ENCODE assay signal across 29 cellular contexts in genomic region chr6:20458051-20458894, GRCh38. TPM values are rescaled to one million over a fixed set of nuclear protein-coding genes. Genes with fewer than 3 reads are reported as not detected.
DNase-seq lines count a peak whose midpoint lies in the region; ATAC-seq, FAIRE-seq and TF ChIP-seq lines count a peak whose summit lies in the region.
"Had no signal": no experiment of that assay in that cellular context is flagged by ENCODE, and none has a peak within 500 bp of the region (broad histone marks: within the 10 kb centered on the region; RNA-seq: fewer than 3 reads in every experiment).

No MANE protein-coding gene starts in this region.

- peak overlapping the region; percentile 89 for H3K27ac ChIP-seq in K562 (ENCODE audit: extremely low read depth, low read depth, low read length)
- H3K27ac ChIP-seq in naive thymus-derived CD4-positive, alpha-beta T cell (ENCODE audit: low read depth, low read length) = no peak overlapping the region
- no peak overlapping the region for H3K27ac ChIP-seq in tibial artery
- H3K27ac ChIP-seq: SK-N-MC, thyroid gland, WERI-Rb-1 had no signal

- ATAC-seq in K562 = peak; percentile 89
- ATAC-seq in naive thymus-derived CD4-positive, alpha-beta T cell = peak; percentile 37
- ATAC-seq in HG03025 (IDR thresholded peaks at IDR 0.05; ENCODE audit: low FRiP score, unreplicated experiment) = no peak
- ATAC-seq: activated T-cell treated with anti-CD3 and anti-CD28 coated beads, Interleukin-2, amount 50 U/mL, for 4 hours; left lobe of liver; naive thymus-derived CD8-positive, alpha-beta T cell; stimulated activated naive CD8-positive, alpha-beta T cell treated with anti-CD3 and anti-CD28 coated beads, Interleukin-15, Interleukin-2, amounts not matched to agents 100 U/mL and 50 U/mL, for 24 hours had no signal

- H3K9me3 Mint-ChIP-seq in naive thymus-derived CD4-positive, alpha-beta T cell = peaks cover 0 to 2% (median 0%) of the 10 kb centered on the region in 11 donors
- H3K9me3 Mint-ChIP-seq: activated CD4-positive, alpha-beta T cell treated with anti-CD3 and anti-CD28 coated beads, Interleukin-2, amount 10 ng/mL, durations not matched to agents 24 days and 14 days; activated T-cell treated with anti-CD3 and anti-CD28 coated beads, Interleukin-2, amount 50 U/mL, for 4 hours; naive thymus-derived CD8-positive, alpha-beta T cell had no signal

- peaks cover 98% of the 10 kb centered on the region for H3K79me2 ChIP-seq in K562 (ENCODE audit: control insufficient read depth, insufficient read depth, low read length)

- in situ Hi-C loops in K562 (cut with MboI) (no loop called here), GM13976 (cut with MboI; ENCODE audit: low sequenced_read_pairs, unreplicated experiment) (no loop called here)

- FAIRE-seq in K562 (lab: Jason Lieb, UNC) = peak; percentile 95
- FAIRE-seq: endometrium, G401.6, GM18507 had no signal

- 0 out of 2 replicates have a peak overlapping the region, but pooled peaks have one; percentile 3 for H2AFZ ChIP-seq in K562 (ENCODE audit: low read depth, low read length)

- peak overlapping the region in 1 of 9 donors; percentile 46 for H3K27ac Mint-ChIP-seq in naive thymus-derived CD4-positive, alpha-beta T cell
- H3K27ac Mint-ChIP-seq: activated CD4-positive, alpha-beta T cell treated with anti-CD3 and anti-CD28 coated beads, Interleukin-2, amount 10 ng/mL, durations not matched to agents 24 days and 14 days had no signal

- H3K4me1 ChIP-seq in K562 (replicated peaks in 1 of 2; ENCODE audit: control insufficient read depth in 2 of 2, insufficient read depth in 2 of 2, low read length in 2 of 2) (peaks cover 34 to 68% of the 10 kb centered on the region in 2 experiments), tibial artery (peaks cover 0 to 10% (median 8%) of the 10 kb centered on the region in 4 donors)
- no peaks in the 10 kb centered on the region for H3K4me1 ChIP-seq in naive thymus-derived CD4-positive, alpha-beta T cell (ENCODE audit: control insufficient read depth in 2 of 2, insufficient read depth in 2 of 2, low read length in 2 of 2)
- H3K4me1 ChIP-seq: BE2C had no signal

- H3K36me3 Mint-ChIP-seq in naive thymus-derived CD4-positive, alpha-beta T cell = peaks cover 4 to 33% (median 25%) of the 10 kb centered on the region in 5 donors

- TF ChIP-seq POLR2A in K562 (conservative IDR thresholded peaks at IDR 0.05) = no peak

- no peaks in the 10 kb centered on the region for H3K9me1 ChIP-seq in K562 (ENCODE audit: control insufficient read depth, insufficient read depth, low read length)

- peaks cover 65% of the 10 kb centered on the region for H3K36me3 ChIP-seq in K562 (ENCODE audit: control insufficient read depth, insufficient read depth, low read length)
- H3K36me3 ChIP-seq in naive thymus-derived CD4-positive, alpha-beta T cell (ENCODE audit: control insufficient read depth in 2 of 3, insufficient read depth in 3 of 3, low read length in 3 of 3) = no peaks in the 10 kb centered on the region
- no peaks in the 10 kb centered on the region for H3K36me3 ChIP-seq in tibial artery
- H3K36me3 ChIP-seq: thyroid gland had no signal

- peaks cover 8 to 31% (median 20%) of the 10 kb centered on the region in 7 donors for H3K4me1 Mint-ChIP-seq in naive thymus-derived CD4-positive, alpha-beta T cell

- peak; percentile 98 for TF ChIP-seq EP300 in K562 (IDR thresholded peaks at IDR 0.05; ENCODE audit: low read length)

- H3K4me2 ChIP-seq in K562 (ENCODE audit: insufficient read depth, low read length) = peak overlapping the region; percentile 64

- H3K27me3 Mint-ChIP-seq in naive thymus-derived CD4-positive, alpha-beta T cell = no peaks in the 10 kb centered on the region
- H3K27me3 Mint-ChIP-seq: activated CD4-positive, alpha-beta T cell treated with anti-CD3 and anti-CD28 coated beads, Interleukin-2, amount 10 ng/mL, durations not matched to agents 24 days and 14 days; naive thymus-derived CD8-positive, alpha-beta T cell had no signal

- TF ChIP-seq RAD21 in K562 (CRISPR knock-in tag; conservative IDR thresholded peaks at IDR 0.05 in 1 of 2, IDR thresholded peaks at IDR 0.05 in 1 of 2) = peak in 1 of 2 experiments; percentile 9; a peak in 2 of 4 replicates

- 0 out of 2 replicates have a peak, but pooled peaks cover 6% of the 10 kb centered on the region for H4K20me1 ChIP-seq in K562 (replicated peaks; ENCODE audit: control insufficient read depth, insufficient read depth, low read length)

- no peak overlapping the region for H3K4me3 Mint-ChIP-seq in naive thymus-derived CD4-positive, alpha-beta T cell
- H3K4me3 Mint-ChIP-seq: activated CD4-positive, alpha-beta T cell treated with anti-CD3 and anti-CD28 coated beads, Interleukin-2, amount 10 ng/mL, durations not matched to agents 24 days and 14 days; activated T-cell treated with anti-CD3 and anti-CD28 coated beads, Interleukin-2, amount 50 U/mL, for 4 hours; naive thymus-derived CD8-positive, alpha-beta T cell had no signal

- intact Hi-C loops in K562 (cut with micrococcal nuclease) (loop anchor here (2.0 kb wide), 2 partner anchors 53 to 71 kb away; no protein-coding TSS in a partner anchor), tibial artery (cut with DNase I; ENCODE audit: low total_unique reads) (no loop called here)
- intact Hi-C loops in naive thymus-derived CD4-positive, alpha-beta T cell (cut with micrococcal nuclease) = no loop called here

- H3K9ac ChIP-seq in K562 (ENCODE audit: insufficient read depth in 1 of 2, low read depth in 2 of 2, low read length in 2 of 2) = peak overlapping the region in 1 of 2 experiments; percentile 49; a peak in 3 of 4 replicates

- WGBS in K562 (ENCODE audit: insufficient coverage, low coverage, missing lambda C conversion rate) = under 1% methylated on average over 8 of the region's 8 CpGs

- H3K27me3 ChIP-seq in K562 (ENCODE audit: control insufficient read depth in 2 of 2, insufficient read depth in 2 of 2, low read length in 2 of 2) (no peaks in the 10 kb centered on the region), tibial artery (no peaks in the 10 kb centered on the region)
- no peaks in the 10 kb centered on the region for H3K27me3 ChIP-seq in naive thymus-derived CD4-positive, alpha-beta T cell (ENCODE audit: control insufficient read depth in 2 of 2, insufficient read depth in 2 of 2, low read length in 2 of 2)
- H3K27me3 ChIP-seq: BE2C, thyroid gland had no signal

- no TSS peak for BruUV-seq in K562 (replicated peaks; lab: Mats Ljungman, UMichigan)

- H3K4me3 ChIP-seq in K562 (peak overlapping the region; percentile 3; the same call in 1 of the 2 replicates), tibial artery (no peak overlapping the region)
- H3K4me3 ChIP-seq in naive thymus-derived CD4-positive, alpha-beta T cell (ENCODE audit: low read length) = no peak overlapping the region
- H3K4me3 ChIP-seq: SK-N-MC, thyroid gland had no signal

- CTCF ChIA-PET in K562 (lab: Yijun Ruan, JAX; ENCODE audit: low intra/inter-chr PET ratio) = no interaction called here
- CTCF ChIA-PET in naive thymus-derived CD4-positive, alpha-beta T cell (lab: Charles Lee) = interaction anchor here (2.7 kb wide), 1 partner anchor 53 kb away, joined by 8 read pairs; no protein-coding TSS in a partner anchor

- DNase-seq in GDM1 (lab: John Stamatoyannopoulos, UW) = peak; percentile 43
- DNase-seq in OCI-M2 (lab: John Stamatoyannopoulos, UW; ENCODE audit: unreplicated experiment) = peak; percentile 70
- DNase-seq in K562 (ENCODE audit: extremely low read depth in 1 of 4, low spot score in 3 of 4) = peak; percentile 53 to 93 (median 70)
- no peak for DNase-seq in naive thymus-derived CD4-positive, alpha-beta T cell
- no peak for DNase-seq in GM13976 (ENCODE audit: low spot score)
- no peak for DNase-seq in tibial artery
- DNase-seq: ACHN; activated CD4-positive, alpha-beta T cell treated with anti-CD3 and anti-CD28 coated beads, Interleukin-2, amount 10 ng/mL, durations not matched to agents 24 days and 14 days; activated naive CD4-positive, alpha-beta T cell treated with Interleukin-2 at 50 U/mL for 16 hours; activated T-cell treated with anti-CD3 and anti-CD28 coated beads, Interleukin-2, amount 50 U/mL, for 4 hours; amygdala; BE2C; dermis blood vessel endothelial cell; Kasumi-1; midbrain; naive thymus-derived CD8-positive, alpha-beta T cell; NCI-H1694; NCI-H446 treated with DMSO at 0.1 percent for 48 hours; occipital lobe; stimulated activated naive CD8-positive, alpha-beta T cell treated with anti-CD3 and anti-CD28 coated beads, Interleukin-15, Interleukin-2, amounts not matched to agents 100 U/mL and 50 U/mL, for 24 hours; T-helper 2 cell; thyroid gland; WERI-Rb-1 had no signal

- H3K9me3 ChIP-seq in K562 (replicated peaks; ENCODE audit: control insufficient read depth, insufficient read depth, low read depth, low read length) (no peaks in the 10 kb centered on the region), tibial artery (no peaks in the 10 kb centered on the region)
- no peaks in the 10 kb centered on the region for H3K9me3 ChIP-seq in naive thymus-derived CD4-positive, alpha-beta T cell (ENCODE audit: control insufficient read depth in 2 of 3, low read length in 3 of 3)
- H3K9me3 ChIP-seq: BE2C, thyroid gland had no signal

- POLR2A ChIA-PET in K562 (lab: Yijun Ruan, JAX) = interaction anchor here (0.6 to 2.5 kb wide), 10 partner anchors 11 to 284 kb away, joined by 3 to 19 read pairs (median 4); no protein-coding TSS in a partner anchor
- POLR2A ChIA-PET in naive thymus-derived CD4-positive, alpha-beta T cell (lab: Charles Lee) = no interaction called here

- TF ChIP-seq CTCF in K562 (IDR thresholded peaks at IDR 0.05 in 2 of 3, conservative IDR thresholded peaks at IDR 0.05 in 1 of 3; ENCODE audit: insufficient read depth in 2 of 3, low read depth in 1 of 3, low read length in 3 of 3) = no peak
- TF ChIP-seq CTCF in GM13976 (IDR thresholded peaks at IDR 0.05; ENCODE audit: borderline replicate concordance, control extremely low read depth, extremely low read depth, insufficient read depth, missing control alignments) = no peak
- TF ChIP-seq CTCF in tibial artery (IDR thresholded peaks at IDR 0.05) = no peak

RNA-seq across cellular contexts. Expression of gene E2F3, which starts 56.6 kb away (rescaled TPM):
- total RNA-seq in K562 (2011; cell fraction: chromatin; rRNA removed; ENCODE audit: low replicate concordance) = 24.9 and 55.4 TPM in 2 replicates
- 17.5 and 22.4 TPM in 2 replicates for total RNA-seq in K562 (2011; cell fraction: nucleolus; rRNA removed)
- total RNA-seq in K562 (2011; cell fraction: nucleoplasm; rRNA removed) = 30.3 and 42.3 TPM in 2 replicates
- 11.1 and 13.2 TPM in 2 replicates for total RNA-seq in K562 (2014; rRNA removed)
- total RNA-seq in K562 (2014; rRNA removed; fragmentation: Illumina TruSeq; extraction: Trizol) = 29.6 and 33.6 TPM in 2 replicates
- 25.9 and 26.5 TPM in 2 replicates for total RNA-seq in K562 (2015; rRNA removed; fragmentation: Illumina TruSeq; extraction: Trizol)
- total RNA-seq in K562 (2021) = 41.3 and 44.7 TPM in 2 replicates
- 26.3 and 31.6 TPM in 2 replicates for polyA plus RNA-seq in K562 (2011; rRNA removed)
- polyA plus RNA-seq in K562 (2011; cell fraction: cytosol; rRNA removed) = 8.7 and 15.4 TPM in 2 replicates
- 40.0 and 46.3 TPM in 2 replicates for polyA plus RNA-seq in K562 (2011; cell fraction: nucleus; rRNA removed)
- polyA plus RNA-seq in K562 (2012) = 24.2 and 27.2 TPM in 2 replicates
- polyA plus RNA-seq in K562 (2014; fragmentation: Illumina TruSeq; extraction: Trizol) = 41.2 and 41.6 TPM in 2 replicates
- 10 to 100 TPM; 11.8 to 14.8 TPM for polyA plus RNA-seq in K562 (2014; fragmentation: Nextera tagmentation; extraction: Ambion mirVana)
- polyA plus RNA-seq in K562 (2014; rRNA removed) = 23.8 and 27.2 TPM in 2 replicates
- 26.4 and 27.4 TPM in 2 replicates for polyA minus RNA-seq in K562 (2011; rRNA and poly(A)+ RNA removed)
- polyA minus RNA-seq in K562 (2011; cell fraction: cytosol; rRNA and poly(A)+ RNA removed) = 15.8 and 21.2 TPM in 2 replicates
- 12.7 and 14.9 TPM in 2 replicates for polyA minus RNA-seq in K562 (2011; cell fraction: nucleus; rRNA and poly(A)+ RNA removed)
- total RNA-seq in naive thymus-derived CD4-positive, alpha-beta T cell = 10 to 100 TPM in 4 of 5 experiments, 1 to 10 TPM in 1; 5.1 to 39.2 (median 30.8) TPM
- 1 to 10 TPM; 3.0 to 3.5 TPM for polyA plus RNA-seq in naive thymus-derived CD4-positive, alpha-beta T cell

Comparison
In these comparisons a context has a peak if more than half of its experiments do, and no peak if none do; other contexts are left out.
1. DNase-seq: peak in GDM1 (single experiment), OCI-M2 (single experiment) and K562 (4 of 4); none in naive thymus-derived CD4-positive, alpha-beta T cell (0 of 9), GM13976 (single experiment) and tibial artery (0 of 2).